8 cellular contexts compared by ENCODE assay signal in genomic region chr11:69674267-69674885, GRCh38. TPM values are rescaled to one million over a fixed set of nuclear protein-coding genes. Genes with fewer than 3 reads are reported as not detected.
DNase-seq lines count a peak whose midpoint lies in the region; ATAC-seq and TF ChIP-seq lines count a peak whose summit lies in the region.

No MANE protein-coding gene starts in this region.

- H4K20me1 ChIP-seq in fibroblast of lung (ENCODE audit: control insufficient read depth, extremely low read depth, insufficient read depth, low read length) = no peaks in the 10 kb centered on the region

- no peak overlapping the region for H2AFZ ChIP-seq in fibroblast of lung (ENCODE audit: low read length)

- H3K4me1 ChIP-seq in fibroblast of lung (ENCODE audit: control insufficient read depth, extremely low read depth, insufficient read depth, low read length) = peaks cover 10% of the 10 kb centered on the region

- TF ChIP-seq CTCF in C4-2B (conservative IDR thresholded peaks at IDR 0.05) = no peak
- TF ChIP-seq CTCF in fibroblast of lung (conservative IDR thresholded peaks at IDR 0.05 in 1 of 2, IDR thresholded peaks at IDR 0.05 in 1 of 2; ENCODE audit: low read depth in 1 of 2, low read length in 2 of 2) = no peak
- no peak for TF ChIP-seq CTCF in omental fat pad (IDR thresholded peaks at IDR 0.05)

- peaks cover 28% of the 10 kb centered on the region for H3K79me2 ChIP-seq in fibroblast of lung (ENCODE audit: control insufficient read depth, insufficient read depth, low read length)

- peak overlapping the region; percentile 82 for H3K27ac ChIP-seq in C4-2B
- peak overlapping the region; percentile 99 for H3K27ac ChIP-seq in fibroblast of lung (ENCODE audit: insufficient read depth, low read length)

- H3K4me2 ChIP-seq in fibroblast of lung (ENCODE audit: extremely low read depth, insufficient read depth, low read length) = peak overlapping the region; percentile 99

- H3K36me3 ChIP-seq in fibroblast of lung (ENCODE audit: control insufficient read depth, insufficient read depth, low read length) = peaks cover 2% of the 10 kb centered on the region

- peak overlapping the region; percentile 99 for H3K9ac ChIP-seq in fibroblast of lung (ENCODE audit: insufficient read depth, low read length)

- H3K4me3 ChIP-seq in fibroblast of lung (replicated peaks in 1 of 4; ENCODE audit: control extremely low read depth in 1 of 4, insufficient read depth in 1 of 4, low read depth in 3 of 4, low read length in 4 of 4) = peak overlapping the region; percentile 76 to 100 (median 96)

- TF ChIP-seq POLR2A in GM18505 (IDR thresholded peaks at IDR 0.05; ENCODE audit: borderline replicate concordance, extremely low read depth, insufficient read depth, insufficient read length) = no peak

- no peaks in the 10 kb centered on the region for H3K9me3 ChIP-seq in fibroblast of lung (ENCODE audit: control insufficient read depth, insufficient read depth, low read depth, low read length)

- peak; percentile 17 for DNase-seq in activated CD4-positive, alpha-beta T cell treated with anti-CD3 and anti-CD28 coated beads, Interleukin-2, amount 50 U/mL, for 1 hour
- DNase-seq in fibroblast of lung (ENCODE audit: low read depth in 2 of 2) = peak; percentile 86 to 88
- no peak for DNase-seq in omental fat pad (ENCODE audit: low spot score)

- ATAC-seq in HG03196 (IDR thresholded peaks at IDR 0.05; ENCODE audit: unreplicated experiment) = peak; percentile 6
- ATAC-seq in omental fat pad (ENCODE audit: low FRiP score) = peak; percentile 57
- ATAC-seq in HG02588 (IDR thresholded peaks at IDR 0.05; ENCODE audit: unreplicated experiment) = no peak
- no peak for ATAC-seq in HG03520 (IDR thresholded peaks at IDR 0.05; ENCODE audit: unreplicated experiment)
- no peak for ATAC-seq in GM18505 (IDR thresholded peaks at IDR 0.05; ENCODE audit: unreplicated experiment)

- no peaks in the 10 kb centered on the region for H3K27me3 ChIP-seq in fibroblast of lung (ENCODE audit: control insufficient read depth, insufficient read depth, low read length)

RNA-seq across cellular contexts. Expression of gene LTO1, which starts 0.8 kb away (rescaled TPM):
- total RNA-seq in fibroblast of lung (20.3 and 25.4 TPM in 2 replicates), omental fat pad (10 to 100 TPM in 3 of 4 donors, 1 to 10 TPM in 1; 9.9 to 27.3 (median 20.6) TPM)
- 18.1 and 19.5 TPM in 2 replicates for polyA plus RNA-seq in fibroblast of lung
- 14.2 and 15.0 TPM in 2 replicates for polyA plus RNA-seq in fibroblast of lung (2012)
- 4.1 and 5.0 TPM in 2 replicates for polyA minus RNA-seq in fibroblast of lung (ENCODE audit: low replicate concordance)

RNA-seq across cellular contexts. Expression of gene FGF19, which starts 29.4 kb away (rescaled TPM):
- total RNA-seq in fibroblast of lung = not detected in 2 replicates
- not detected in 2 replicates for polyA plus RNA-seq in fibroblast of lung
- polyA plus RNA-seq in fibroblast of lung (2012) = not detected in 2 replicates
- polyA minus RNA-seq in fibroblast of lung (ENCODE audit: low replicate concordance) = not detected in 2 replicates
- total RNA-seq in omental fat pad = not detected

RNA-seq across cellular contexts. Expression of gene CCND1, which starts 33.4 kb away (rescaled TPM):
- 127 and 548 TPM in 2 replicates for total RNA-seq in fibroblast of lung
- 322 and 523 TPM in 2 replicates for polyA plus RNA-seq in fibroblast of lung
- 342 and 554 TPM in 2 replicates for polyA plus RNA-seq in fibroblast of lung (2012)
- polyA minus RNA-seq in fibroblast of lung (ENCODE audit: low replicate concordance) = 590 and 1,076 TPM in 2 replicates
- total RNA-seq in omental fat pad = 100 to 1,000 TPM in 1 of 4 donors, 10 to 100 TPM in 3; 40.3 to 216 (median 58.2) TPM

Comparison
In these comparisons a context has a peak if more than half of its experiments do, and no peak if none do; other contexts are left out.
1. ATAC-seq: peak in HG03196 (single experiment) and omental fat pad (single experiment); none in HG02588 (single experiment), HG03520 (single experiment) and GM18505 (single experiment).